ENCODE assay signal across 1 cellular context in the genomic region with DNA sequence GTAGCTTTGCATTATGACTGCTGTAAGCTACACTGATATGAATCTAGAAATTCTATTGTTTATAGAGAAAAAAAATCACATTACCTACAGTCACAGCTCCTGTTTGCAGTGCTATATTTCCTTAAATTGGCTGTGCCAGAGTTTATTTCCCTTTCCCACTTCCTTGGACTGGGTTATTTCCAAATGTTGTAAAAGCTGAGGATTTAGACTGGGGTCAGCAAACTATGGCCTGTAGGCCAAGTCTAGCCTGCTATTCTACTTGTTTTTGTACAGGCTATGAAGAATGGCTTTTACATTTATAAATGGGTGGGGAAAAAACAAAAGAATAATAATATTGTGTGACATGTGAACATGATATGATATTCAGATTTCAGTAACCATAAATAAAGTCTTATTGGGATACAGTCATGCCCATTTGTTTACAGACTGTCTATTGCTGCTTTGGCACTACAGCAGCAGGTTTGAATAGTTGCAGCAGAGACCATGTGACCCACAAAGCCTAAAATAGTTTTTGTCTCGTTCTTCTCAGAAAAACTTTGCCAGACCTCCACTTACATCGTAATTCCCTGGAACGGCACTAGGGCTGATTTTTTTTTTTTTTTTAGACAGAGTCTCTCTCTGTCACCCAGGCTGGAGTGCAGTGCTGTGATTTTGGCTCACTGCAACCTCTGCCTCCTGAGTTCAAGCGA.
TF ChIP-seq lines count a peak whose summit lies in the region.

No MANE protein-coding gene starts in this region.

TF ChIP-seq in IMR-90, 13 proteins besides CTCF, POLR2A, EP300 and RAD21:
- no peak for TF ChIP-seq CHD1 (IDR thresholded peaks at IDR 0.05; ENCODE audit: low read depth, low read length)
